Comparison of ENCODE assay signal across 23 cellular contexts in the genomic region with DNA sequence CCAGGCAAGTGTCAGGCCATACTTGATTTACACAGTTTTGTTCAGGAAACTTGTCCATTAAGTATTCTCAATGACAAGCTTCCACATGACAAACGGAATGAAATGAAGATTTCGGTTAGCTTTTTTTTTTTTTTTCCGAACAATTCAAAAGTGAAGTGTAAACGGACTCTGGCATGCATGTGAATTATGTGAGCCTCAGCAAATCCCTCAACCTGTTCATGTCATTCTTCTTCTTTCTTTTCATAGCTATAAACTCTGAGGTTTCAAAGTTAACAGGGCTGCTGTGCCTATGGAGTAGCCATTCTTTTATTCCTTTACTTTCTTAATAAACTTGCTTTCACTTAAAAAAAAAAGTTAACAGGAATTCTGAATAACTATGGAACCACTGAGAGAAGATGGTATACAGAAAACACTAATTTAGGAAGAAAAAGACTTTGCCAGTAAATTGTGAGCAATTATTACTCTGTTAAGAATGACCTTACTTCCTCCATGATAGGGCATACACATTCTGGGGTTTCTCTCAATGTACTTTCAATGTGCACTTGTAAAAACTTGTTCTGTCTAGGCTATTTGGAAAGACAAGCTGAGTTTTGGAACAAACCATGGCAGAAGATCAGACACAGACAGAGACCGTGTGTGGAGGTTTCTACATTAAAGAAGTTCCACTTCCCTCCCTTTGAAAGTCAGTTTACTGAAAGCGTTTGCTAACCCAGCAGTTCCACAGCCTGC.
A peak's percentile ranks its signal among the peaks of the same experiment; 100 is the strongest.
DNase-seq lines count a peak whose midpoint lies in the region; ATAC-seq and TF ChIP-seq lines count a peak whose summit lies in the region.
"Had no signal": no experiment of that assay in that cellular context is flagged by ENCODE, and none has a peak within 500 bp of the region (broad histone marks: within the 10 kb centered on the region; RNA-seq: fewer than 3 reads in every experiment).

No MANE protein-coding gene starts in this region.

- ATAC-seq in activated CD8-positive, alpha-beta T cell treated with anti-CD3 and anti-CD28 coated beads, Interleukin-2, amount 10 ng/mL, durations not matched to agents 7 days and 5 days: peak; percentile 30
- ATAC-seq in activated CD8-positive, alpha-beta T cell treated with anti-CD3 and anti-CD28 coated beads for 36 hours: no peak
- no peak for ATAC-seq in RWPE2 (ENCODE audit: low read depth)
- ATAC-seq in foreskin keratinocyte: peak; percentile 9

- H3K9me3 Mint-ChIP-seq in activated CD8-positive, alpha-beta T cell treated with anti-CD3 and anti-CD28 coated beads, Interleukin-2, amount 10 ng/mL, durations not matched to agents 7 days and 5 days (ENCODE audit: insufficient read depth): no peaks in the 10 kb centered on the region
- no peaks in the 10 kb centered on the region for H3K9me3 Mint-ChIP-seq in activated CD8-positive, alpha-beta T cell treated with anti-CD3 and anti-CD28 coated beads for 36 hours
- H3K9me3 Mint-ChIP-seq: T-helper 2 cell treated with Interferon-gamma antibody and Interleukin-4, amounts not matched to agents 5 μg/mL and 100 μg/mL, for 36 hours; WTC11 had no signal

- H3K9me3 ChIP-seq in RWPE2 (ENCODE audit: severe bottlenecking): no peaks in the 10 kb centered on the region
- peaks cover 0 to 8% of the 10 kb centered on the region in 2 donors for H3K9me3 ChIP-seq in neuronal stem cell (replicated peaks in 1 of 2; ENCODE audit: control insufficient read depth in 2 of 2, insufficient read depth in 1 of 2, low read depth in 1 of 2, low read length in 2 of 2)
- H3K9me3 ChIP-seq in WERI-Rb-1 (ENCODE audit: severe bottlenecking): no peaks in the 10 kb centered on the region

- H3K23ac ChIP-seq in neuronal stem cell (ENCODE audit: low read depth, low read length, poor library complexity): no peak overlapping the region

- no peaks in the 10 kb centered on the region for H3K27me3 Mint-ChIP-seq in activated CD8-positive, alpha-beta T cell treated with anti-CD3 and anti-CD28 coated beads, Interleukin-2, amount 10 ng/mL, durations not matched to agents 7 days and 5 days (ENCODE audit: low read depth)
- no peaks in the 10 kb centered on the region for H3K27me3 Mint-ChIP-seq in activated CD8-positive, alpha-beta T cell treated with anti-CD3 and anti-CD28 coated beads for 36 hours

- no peak for TF ChIP-seq CTCF in activated CD8-positive, alpha-beta T cell treated with anti-CD3 and anti-CD28 coated beads for 36 hours (IDR thresholded peaks at IDR 0.05)
- no peak for TF ChIP-seq CTCF in RWPE2 (IDR thresholded peaks at IDR 0.05; ENCODE audit: poor library complexity, severe bottlenecking)
- TF ChIP-seq CTCF in foreskin keratinocyte (conservative IDR thresholded peaks at IDR 0.05): no peak
- no peak for TF ChIP-seq CTCF in WERI-Rb-1 (IDR thresholded peaks at IDR 0.05; ENCODE audit: low read depth, low read length)

- H3K4ac ChIP-seq in neuronal stem cell (ENCODE audit: low read length): no peak overlapping the region

- peaks cover 20% of the 10 kb centered on the region for H3K4me1 ChIP-seq in RWPE2 (ENCODE audit: insufficient read depth, poor library complexity, severe bottlenecking)
- H3K4me1 ChIP-seq in foreskin keratinocyte: peaks cover 68% of the 10 kb centered on the region
- H3K4me1 ChIP-seq in neuronal stem cell (ENCODE audit: control insufficient read depth in 2 of 2, insufficient read depth in 1 of 2, low read depth in 1 of 2, low read length in 2 of 2): peaks cover 16 to 17% of the 10 kb centered on the region in 2 donors

- H3K36me3 Mint-ChIP-seq in activated CD8-positive, alpha-beta T cell treated with anti-CD3 and anti-CD28 coated beads, Interleukin-2, amount 10 ng/mL, durations not matched to agents 7 days and 5 days (ENCODE audit: low read depth): peaks cover 35% of the 10 kb centered on the region
- H3K36me3 Mint-ChIP-seq in activated CD8-positive, alpha-beta T cell treated with anti-CD3 and anti-CD28 coated beads for 36 hours (ENCODE audit: low read depth): peaks cover 43% of the 10 kb centered on the region

- no peak overlapping the region for H3K27ac Mint-ChIP-seq in activated CD8-positive, alpha-beta T cell treated with anti-CD3 and anti-CD28 coated beads, Interleukin-2, amount 10 ng/mL, durations not matched to agents 7 days and 5 days
- no peak overlapping the region for H3K27ac Mint-ChIP-seq in activated CD8-positive, alpha-beta T cell treated with anti-CD3 and anti-CD28 coated beads for 36 hours
- H3K27ac Mint-ChIP-seq: T-helper 2 cell treated with Interferon-gamma antibody and Interleukin-4, amounts not matched to agents 5 μg/mL and 100 μg/mL, for 36 hours had no signal

- H3K27ac ChIP-seq in RWPE2 (ENCODE audit: poor library complexity, severe bottlenecking) (peak overlapping the region; percentile 16), foreskin keratinocyte (peak overlapping the region; percentile 93), neuronal stem cell (replicated peaks; ENCODE audit: low read length) (peak overlapping the region; percentile 69), WERI-Rb-1 (no peak overlapping the region)
- H3K27ac ChIP-seq: brain microvascular endothelial cell, GM23248 had no signal

- POLR2A ChIA-PET in activated CD8-positive, alpha-beta T cell treated with anti-CD3 and anti-CD28 coated beads, Interleukin-2, amount 10 ng/mL, durations not matched to agents 7 days and 5 days (lab: Charles Lee): no interaction called here
- POLR2A ChIA-PET in activated CD8-positive, alpha-beta T cell treated with anti-CD3 and anti-CD28 coated beads for 36 hours (lab: Charles Lee): no interaction called here

- peak overlapping the region; percentile 29 for H3K4me2 ChIP-seq in neuronal stem cell (ENCODE audit: insufficient read depth, low read length, poor library complexity, severe bottlenecking)

- H3K27me3 ChIP-seq in RWPE2 (ENCODE audit: insufficient read depth, poor library complexity, severe bottlenecking) (no peaks in the 10 kb centered on the region), foreskin keratinocyte (no peaks in the 10 kb centered on the region), neuronal stem cell (ENCODE audit: control insufficient read depth in 3 of 3, insufficient read depth in 3 of 3, low read depth in 1 of 3, low read length in 3 of 3) (no peaks in the 10 kb centered on the region), WERI-Rb-1 (ENCODE audit: insufficient read depth, low read depth, severe bottlenecking) (no peaks in the 10 kb centered on the region)
- H3K27me3 ChIP-seq: brain microvascular endothelial cell had no signal

- peaks cover 4% of the 10 kb centered on the region for H3K4me1 Mint-ChIP-seq in activated CD8-positive, alpha-beta T cell treated with anti-CD3 and anti-CD28 coated beads, Interleukin-2, amount 10 ng/mL, durations not matched to agents 7 days and 5 days (ENCODE audit: low read depth)
- peaks cover 10% of the 10 kb centered on the region for H3K4me1 Mint-ChIP-seq in activated CD8-positive, alpha-beta T cell treated with anti-CD3 and anti-CD28 coated beads for 36 hours (ENCODE audit: low read depth)

- H3K9ac ChIP-seq in neuronal stem cell (ENCODE audit: low read depth, low read length, poor library complexity): no peak overlapping the region
- H3K9ac ChIP-seq: GM23248 had no signal

- no peak overlapping the region for H2BK12ac ChIP-seq in neuronal stem cell (ENCODE audit: low read length)

- H3K36me3 ChIP-seq in RWPE2 (ENCODE audit: low read depth) (peaks cover 27% of the 10 kb centered on the region), neuronal stem cell (replicated peaks in 1 of 2; ENCODE audit: control insufficient read depth in 2 of 2, insufficient read depth in 2 of 2, low read length in 2 of 2) (peaks cover 13 to 49% of the 10 kb centered on the region in 2 donors), WERI-Rb-1 (peaks cover 39% of the 10 kb centered on the region)

- H4K91ac ChIP-seq in neuronal stem cell (ENCODE audit: low read depth, low read length, poor library complexity): no peak overlapping the region

- H2BK5ac ChIP-seq in neuronal stem cell (ENCODE audit: low read length): no peak overlapping the region

- no peak overlapping the region for H3K4me3 ChIP-seq in RWPE2 (ENCODE audit: severe bottlenecking)
- no peak overlapping the region for H3K4me3 ChIP-seq in neuronal stem cell (ENCODE audit: low read length in 2 of 2)
- H3K4me3 ChIP-seq in WERI-Rb-1 (ENCODE audit: low read depth, low read length): no peak overlapping the region
- H3K4me3 ChIP-seq: GM23248 had no signal

- no peak for DNase-seq in activated CD8-positive, alpha-beta T cell treated with anti-CD3 and anti-CD28 coated beads, Interleukin-2, amount 10 ng/mL, durations not matched to agents 7 days and 5 days
- no peak for DNase-seq in activated CD8-positive, alpha-beta T cell treated with anti-CD3 and anti-CD28 coated beads for 36 hours
- DNase-seq in RWPE2 (ENCODE audit: low spot score): no peak
- peak; percentile 61 to 75 for DNase-seq in foreskin keratinocyte
- DNase-seq in neuronal stem cell (ENCODE audit: low spot score): no peak
- no peak for DNase-seq in WERI-Rb-1
- no peak for DNase-seq in hepatic stellate cell (ENCODE audit: low spot score)
- no peak for DNase-seq in CD1c-positive myeloid dendritic cell (ENCODE audit: extremely low spot score)
- DNase-seq: activated effector memory CD4-positive, alpha-beta T cell treated with anti-CD3 and anti-CD28 coated beads, Interleukin-2, amount 50 U/mL, for 16 hours; brain microvascular endothelial cell; COR-L47; effector memory CD4-positive, alpha-beta T cell; GM23248; Karpas-422; NCI-H1092 treated with DMSO at 0.1 percent for 48 hours; NCI-H2081; NCI-H226; NCI-H774; nucleus accumbens; stimulated activated CD4-positive, alpha-beta T cell treated with anti-CD3 and anti-CD28 coated beads, Interleukin-1b, Interleukin-23, amount 100 ng/mL, for 48 hours; substantia nigra had no signal

- no peak overlapping the region for H2AK5ac ChIP-seq in neuronal stem cell (ENCODE audit: low read depth, low read length)

- no CpG with 5 or more reads among the region's 6 CpGs for WGBS in neuronal stem cell (ENCODE audit: extremely low coverage in 2 of 2, insufficient read length in 2 of 2, insufficient replicate concordance in 1 of 2), 2 donors

- H3K4me3 Mint-ChIP-seq in activated CD8-positive, alpha-beta T cell treated with anti-CD3 and anti-CD28 coated beads, Interleukin-2, amount 10 ng/mL, durations not matched to agents 7 days and 5 days: no peak overlapping the region
- H3K4me3 Mint-ChIP-seq in activated CD8-positive, alpha-beta T cell treated with anti-CD3 and anti-CD28 coated beads for 36 hours: no peak overlapping the region
- H3K4me3 Mint-ChIP-seq: T-helper 2 cell treated with Interferon-gamma antibody and Interleukin-4, amounts not matched to agents 5 μg/mL and 100 μg/mL, for 36 hours; WTC11 had no signal

- no peak overlapping the region for H3K14ac ChIP-seq in neuronal stem cell (ENCODE audit: low read length)

- no peak overlapping the region for H2BK120ac ChIP-seq in neuronal stem cell (ENCODE audit: low read depth, low read length)

- H3K79me1 ChIP-seq in neuronal stem cell (ENCODE audit: low read depth, low read length): no peaks in the 10 kb centered on the region

- H3K18ac ChIP-seq in neuronal stem cell (ENCODE audit: low read length): no peak overlapping the region

- CTCF ChIA-PET in activated CD8-positive, alpha-beta T cell treated with anti-CD3 and anti-CD28 coated beads, Interleukin-2, amount 10 ng/mL, durations not matched to agents 7 days and 5 days (lab: Charles Lee): no interaction called here
- CTCF ChIA-PET in activated CD8-positive, alpha-beta T cell treated with anti-CD3 and anti-CD28 coated beads for 36 hours (lab: Charles Lee): no interaction called here

- no peak overlapping the region for H2BK15ac ChIP-seq in neuronal stem cell (ENCODE audit: low read length)

- H2AFZ ChIP-seq in neuronal stem cell (ENCODE audit: low read length): no peak overlapping the region
- H2AFZ ChIP-seq: GM23248 had no signal

- no peak overlapping the region for H4K8ac ChIP-seq in neuronal stem cell (ENCODE audit: low read depth, low read length)

- intact Hi-C loops in activated CD8-positive, alpha-beta T cell treated with anti-CD3 and anti-CD28 coated beads for 36 hours (cut with micrococcal nuclease): no loop called here

Comparison
In these comparisons a context has a peak if more than half of its experiments do, and no peak if none do; other contexts are left out.
1. ATAC-seq: peak in activated CD8-positive, alpha-beta T cell treated with anti-CD3 and anti-CD28 coated beads, Interleukin-2, amount 10 ng/mL, durations not matched to agents 7 days and 5 days (single experiment) and foreskin keratinocyte (single experiment); none in activated CD8-positive, alpha-beta T cell treated with anti-CD3 and anti-CD28 coated beads for 36 hours (single experiment) and RWPE2 (single experiment).
2. DNase-seq: peak in foreskin keratinocyte (2 of 2); none in activated CD8-positive, alpha-beta T cell treated with anti-CD3 and anti-CD28 coated beads, Interleukin-2, amount 10 ng/mL, durations not matched to agents 7 days and 5 days (single experiment), activated CD8-positive, alpha-beta T cell treated with anti-CD3 and anti-CD28 coated beads for 36 hours (single experiment), RWPE2 (single experiment), neuronal stem cell (single experiment), WERI-Rb-1 (single experiment), hepatic stellate cell (single experiment) and CD1c-positive myeloid dendritic cell (single experiment).